Comparison of ENCODE assay signal across 17 cellular contexts in genomic region chr20:47817573-47817972, GRCh38. TPM values are rescaled to one million over a fixed set of nuclear protein-coding genes. Genes with fewer than 3 reads are reported as not detected.
DNase-seq lines count a peak whose midpoint lies in the region; ATAC-seq, FAIRE-seq and TF ChIP-seq lines count a peak whose summit lies in the region.
"Had no signal": no experiment of that assay in that cellular context is flagged by ENCODE, and none has a peak within 500 bp of the region (broad histone marks: within the 10 kb centered on the region; RNA-seq: fewer than 3 reads in every experiment).

No MANE protein-coding gene starts in this region.

- no peak for TF ChIP-seq CTCF in RWPE1 (conservative IDR thresholded peaks at IDR 0.05; ENCODE audit: low read depth)

- 82 to 84% (median 83%) methylated on average over 7 of the region's 7 CpGs for WGBS in small intestine, 3 donors

- H3K9me3 ChIP-seq in BLaER1, result no peaks in the 10 kb centered on the region
- H3K9me3 ChIP-seq in small intestine (ENCODE audit: control insufficient read depth, low read depth), result no peaks in the 10 kb centered on the region
- H3K9me3 ChIP-seq: SJSA1 had no signal

- H4K20me1 ChIP-seq in BLaER1, result no peaks in the 10 kb centered on the region

- H3K27me3 ChIP-seq in BLaER1 (no peaks in the 10 kb centered on the region), small intestine (ENCODE audit: control insufficient read depth in 2 of 2, insufficient read depth in 2 of 2, low read length in 2 of 2) (peaks cover 0 to 2% of the 10 kb centered on the region in 2 donors)

- POLR2A ChIA-PET in RWPE1 (lab: Yijun Ruan, JAX; ENCODE audit: low non-redundant PET), result interaction anchor here (1.5 kb wide), 1 partner anchor 8 kb away, joined by 4 read pairs; no protein-coding TSS in a partner anchor

- CTCF ChIA-PET in RWPE1 (lab: Yijun Ruan, JAX), result interaction anchor here (0.7 to 2.7 kb wide), 3 partner anchors 8 to 803 kb away, joined by 3 to 11 read pairs (median 4); no protein-coding TSS in a partner anchor

- H3K36me3 ChIP-seq in BLaER1 (no peaks in the 10 kb centered on the region), small intestine (ENCODE audit: control insufficient read depth in 2 of 2, insufficient read depth in 2 of 2, low read length in 2 of 2) (no peaks in the 10 kb centered on the region)
- H3K36me3 ChIP-seq: SJSA1 had no signal

- H3K4me2 ChIP-seq in BLaER1, result peak overlapping the region; percentile 68; the same call in 1 of the 2 replicates
- H3K4me2 ChIP-seq: A549 had no signal

- ATAC-seq in GM19395 (IDR thresholded peaks at IDR 0.05; ENCODE audit: unreplicated experiment) (no peak), HG03097 (IDR thresholded peaks at IDR 0.05; ENCODE audit: low FRiP score, unreplicated experiment) (no peak)

- H3K4me1 ChIP-seq in BLaER1 (peaks cover 34% of the 10 kb centered on the region), small intestine (ENCODE audit: control insufficient read depth in 2 of 2, insufficient read depth in 1 of 2, low read depth in 1 of 2, low read length in 1 of 2) (no peaks in the 10 kb centered on the region)
- H3K4me1 ChIP-seq: SJSA1 had no signal

- H3K4me3 ChIP-seq in BLaER1, result no peak overlapping the region
- H3K4me3 ChIP-seq in small intestine (ENCODE audit: low read depth in 1 of 2, low read length in 2 of 2), result no peak overlapping the region
- H3K4me3 ChIP-seq: A549, SJSA1 had no signal

- FAIRE-seq in small intestine (lab: Jason Lieb, UNC), result no peak
- FAIRE-seq: A549, RCC 7860 had no signal

- DNase-seq in HPDE6-E6E7 (ENCODE audit: extremely low spot score) (peak; percentile 100), RWPE1 (ENCODE audit: low spot score) (peak; percentile 98), islet precursor cell (peak; percentile 62), small intestine (no peak)
- DNase-seq in activated CD4-positive, alpha-beta T cell treated with anti-CD3 and anti-CD28 coated beads, Interleukin-2, amount 50 U/mL, for 4 hours, result no peak
- DNase-seq: C1 segment of cervical spinal cord, DND-41, H9, NCI-H146, NCI-H2081, NCI-H748 treated with DMSO at 0.1 percent for 48 hours had no signal

- H3K9ac ChIP-seq in BLaER1, result no peak overlapping the region

- H3K27ac ChIP-seq in BLaER1, result no peak overlapping the region
- H3K27ac ChIP-seq in RWPE1, result peak overlapping the region; percentile 87
- no peak overlapping the region for H3K27ac ChIP-seq in small intestine (ENCODE audit: low read depth in 1 of 2, low read length in 1 of 2)
- H3K27ac ChIP-seq: A549, SJSA1 had no signal

RNA-seq across cellular contexts. Expression of gene SULF2, which starts 32.3 kb away (rescaled TPM):
- polyA plus RNA-seq in small intestine, result 10 to 100 TPM; 10.3 to 40.9 (median 13.2) TPM

Comparison
In these comparisons a context has a peak if more than half of its experiments do, and no peak if none do; other contexts are left out.
1. DNase-seq: peak in HPDE6-E6E7 (single experiment), RWPE1 (single experiment) and islet precursor cell (single experiment); none in small intestine (single experiment) and activated CD4-positive, alpha-beta T cell treated with anti-CD3 and anti-CD28 coated beads, Interleukin-2, amount 50 U/mL, for 4 hours (0 of 2).